In the genomic region with DNA sequence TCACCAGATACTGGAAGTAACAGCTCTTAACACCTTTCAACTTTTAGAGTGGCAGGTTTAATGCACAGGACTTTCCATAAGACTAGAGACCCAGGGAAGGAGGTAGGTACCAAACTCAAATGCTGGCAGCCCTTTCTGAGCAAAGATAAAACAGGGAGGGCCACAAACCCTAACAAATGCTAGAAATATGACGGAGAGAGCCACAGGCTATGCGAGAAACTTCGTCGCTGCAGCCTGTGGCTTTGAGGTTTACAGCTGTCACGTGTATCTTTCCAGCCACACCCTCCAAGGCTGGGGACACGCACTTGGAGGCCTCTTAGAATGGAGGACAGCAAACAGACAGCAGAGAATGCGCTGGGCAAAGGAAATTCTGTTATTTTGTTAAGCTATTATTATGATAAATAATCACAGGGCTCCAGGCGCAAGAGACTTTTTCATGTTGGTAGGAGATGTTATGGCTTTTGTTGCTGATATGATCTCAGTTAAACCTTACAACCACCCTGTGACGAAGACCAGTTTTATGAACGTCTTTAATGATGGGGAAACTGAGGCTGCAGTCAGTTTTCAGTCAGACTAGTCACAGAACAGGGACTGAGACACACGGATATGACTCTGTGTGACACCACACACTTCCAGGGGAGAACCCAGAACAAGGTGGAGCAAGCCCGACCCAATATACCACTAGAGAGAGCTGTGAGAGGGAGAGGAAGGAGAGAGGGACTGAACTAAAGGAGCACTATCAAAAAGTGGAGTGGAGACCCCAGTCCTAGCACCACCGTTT, we compare ENCODE assay signal across 8 cellular contexts. TPM values are rescaled to one million over a fixed set of nuclear protein-coding genes. Genes with fewer than 3 reads are reported as not detected.
DNase-seq lines count a peak whose midpoint lies in the region; ATAC-seq and TF ChIP-seq lines count a peak whose summit lies in the region.

No MANE protein-coding gene starts in this region.

- no peak overlapping the region for H3K27ac Mint-ChIP-seq in glutamatergic neuron (ENCODE audit: unreplicated experiment)

- DNase-seq in GM10248 (ENCODE audit: extremely low spot score) (peak; percentile 68), NAMALWA (ENCODE audit: low spot score) (peak; percentile 18), glutamatergic neuron (no peak), left lobe of liver (ENCODE audit: low spot score) (no peak), HPDE6-E6E7 (ENCODE audit: extremely low spot score) (no peak)
- DNase-seq in activated T-cell treated with anti-CD3 and anti-CD28 coated beads, Interleukin-2, amount 50 U/mL, for 4 hours, result peak; percentile 29
- DNase-seq in stimulated activated CD4-positive, alpha-beta T cell treated with anti-CD3 and anti-CD28 coated beads, Interleukin-2, amount 100 ng/mL, for 24 hours, result peak; percentile 51 to 52

- H3K27ac ChIP-seq in HEK293 (ENCODE audit: extremely low read depth, low read depth, low read length), result no peak overlapping the region

- TF ChIP-seq CTCF in GM10248 (IDR thresholded peaks at IDR 0.05; ENCODE audit: control extremely low read depth, extremely low read depth, low read depth, missing control alignments) (no peak), HEK293 (tag by site-specific recombination; IDR thresholded peaks at IDR 0.05) (no peak), glutamatergic neuron (IDR thresholded peaks at IDR 0.05; ENCODE audit: partially characterized antibody, unreplicated experiment) (no peak)

- peak; percentile 45 to 52 for ATAC-seq in activated T-cell treated with anti-CD3 and anti-CD28 coated beads, Interleukin-2, amount 50 U/mL, for 4 hours
- ATAC-seq in left lobe of liver, result no peak

- no peaks in the 10 kb centered on the region for H3K36me3 Mint-ChIP-seq in activated T-cell treated with anti-CD3 and anti-CD28 coated beads, Interleukin-2, amount 50 U/mL, for 4 hours (ENCODE audit: insufficient read depth)
- H3K36me3 Mint-ChIP-seq in glutamatergic neuron (ENCODE audit: unreplicated experiment), result no peaks in the 10 kb centered on the region

- H3K4me1 Mint-ChIP-seq in activated T-cell treated with anti-CD3 and anti-CD28 coated beads, Interleukin-2, amount 50 U/mL, for 4 hours (ENCODE audit: low read depth), result peaks cover 44% of the 10 kb centered on the region
- peaks cover 30% of the 10 kb centered on the region for H3K4me1 Mint-ChIP-seq in glutamatergic neuron (ENCODE audit: low read depth, unreplicated experiment)

- no peak overlapping the region for H3K4me3 ChIP-seq in HEK293 (ENCODE audit: low read depth, low read length)

- POLR2A ChIA-PET in GM10248 (lab: Yijun Ruan, JAX) (no interaction called here), HEK293 (lab: Yijun Ruan, JAX) (interaction anchor here (1.5 to 2.1 kb wide), 4 partner anchors 23 to 155 kb away, joined by 3 to 14 read pairs (median 5); partner anchors contain the start of gene EFHC1)

- H3K27me3 Mint-ChIP-seq in activated T-cell treated with anti-CD3 and anti-CD28 coated beads, Interleukin-2, amount 50 U/mL, for 4 hours (ENCODE audit: low read depth), result no peaks in the 10 kb centered on the region
- H3K27me3 Mint-ChIP-seq in glutamatergic neuron (ENCODE audit: unreplicated experiment), result peaks cover 10% of the 10 kb centered on the region

- peaks cover 0 to 4% of the 10 kb centered on the region in 2 experiments; a peak in 1 of 3 replicates for H3K36me3 ChIP-seq in HEK293 (ENCODE audit: control insufficient read depth in 2 of 2, insufficient read depth in 1 of 2, low read length in 2 of 2)

- no peaks in the 10 kb centered on the region for H3K9me3 Mint-ChIP-seq in activated T-cell treated with anti-CD3 and anti-CD28 coated beads, Interleukin-2, amount 50 U/mL, for 4 hours
- peaks cover 6% of the 10 kb centered on the region for H3K9me3 Mint-ChIP-seq in glutamatergic neuron (ENCODE audit: unreplicated experiment)

- H3K4me3 Mint-ChIP-seq in activated T-cell treated with anti-CD3 and anti-CD28 coated beads, Interleukin-2, amount 50 U/mL, for 4 hours, result peak overlapping the region; percentile 82
- peak overlapping the region; percentile 84 for H3K4me3 Mint-ChIP-seq in glutamatergic neuron (ENCODE audit: unreplicated experiment)

- no peaks in the 10 kb centered on the region for H3K9me3 ChIP-seq in HEK293 (ENCODE audit: control insufficient read depth, insufficient read depth, low read depth, low read length)

- CTCF ChIA-PET in GM10248 (lab: Yijun Ruan, JAX), result interaction anchor here (0.8 to 4.6 kb wide), 12 partner anchors 9 to 204 kb away, joined by 3 to 23 read pairs (median 8); partner anchors contain the start of gene EFHC1
- CTCF ChIA-PET in HEK293 (lab: Yijun Ruan, JAX), result interaction anchor here (0.6 to 10.2 kb wide), 22 partner anchors 8 to 159 kb away, joined by 3 to 95 read pairs (median 4); no protein-coding TSS in a partner anchor

- peaks cover 22% of the 10 kb centered on the region for H3K4me1 ChIP-seq in HEK293 (ENCODE audit: control insufficient read depth, insufficient read depth, low read length)

TF ChIP-seq in HEK293, 187 proteins besides CTCF, POLR2A, EP300 and RAD21 (continues in another document):
- TF ChIP-seq HOXD13 (CRISPR knock-in tag; IDR thresholded peaks at IDR 0.05; ENCODE audit: borderline replicate concordance) (no peak), ZNF433 (tag by site-specific recombination; IDR thresholded peaks at IDR 0.05; ENCODE audit: low read depth) (no peak), SCRT2 (tag by site-specific recombination; IDR thresholded peaks at IDR 0.05) (peak; percentile 86), PRDM1 (tag by site-specific recombination; IDR thresholded peaks at IDR 0.05) (peak; percentile 18; the same call in 1 of the 2 replicates), KLF9 (tag by site-specific recombination; IDR thresholded peaks at IDR 0.05; ENCODE audit: low read depth) (peak; percentile 54; the same call in 1 of the 2 replicates), BCL11B (tag by site-specific recombination; IDR thresholded peaks at IDR 0.05; ENCODE audit: low read depth) (no peak), ZNF169 (tag by site-specific recombination; IDR thresholded peaks at IDR 0.05) (no peak), GLIS1 (tag by site-specific recombination; IDR thresholded peaks at IDR 0.05) (no peak), ZIC2 (tag by site-specific recombination; IDR thresholded peaks at IDR 0.05) (no peak), KLF1 (tag by site-specific recombination; IDR thresholded peaks at IDR 0.05) (peak; percentile 35; the same call in 1 of the 2 replicates), ZNF341 (tag by site-specific recombination; IDR thresholded peaks at IDR 0.05; ENCODE audit: low read depth) (no peak), ZNF600 (tag by site-specific recombination; IDR thresholded peaks at IDR 0.05) (0 out of 2 replicates have a peak, but pooled peaks have one; percentile 22), KLF7 (tag by site-specific recombination; IDR thresholded peaks at IDR 0.05; ENCODE audit: borderline replicate concordance) (no peak), ZNF677 (tag by site-specific recombination; IDR thresholded peaks at IDR 0.05) (no peak), ZNF670 (tag by site-specific recombination; IDR thresholded peaks at IDR 0.05; ENCODE audit: low read depth) (no peak), ZFP41 (tag by site-specific recombination; IDR thresholded peaks at IDR 0.05; ENCODE audit: borderline replicate concordance) (no peak), ZNF362 (tag by site-specific recombination; IDR thresholded peaks at IDR 0.05) (no peak), ZNF560 (tag by site-specific recombination; IDR thresholded peaks at IDR 0.05; ENCODE audit: borderline replicate concordance) (no peak), ZSCAN30 (tag by site-specific recombination; IDR thresholded peaks at IDR 0.05) (no peak), ZNF704 (tag by site-specific recombination; IDR thresholded peaks at IDR 0.05) (no peak), ZNF292 (tag by site-specific recombination; IDR thresholded peaks at IDR 0.05; ENCODE audit: borderline replicate concordance, low read depth) (no peak), SCRT1 (tag by site-specific recombination; IDR thresholded peaks at IDR 0.05; ENCODE audit: borderline replicate concordance) (0 out of 2 replicates have a peak, but pooled peaks have one; percentile 52), KLF16 (tag by site-specific recombination; IDR thresholded peaks at IDR 0.05) (no peak), ZNF184 (tag by site-specific recombination; IDR thresholded peaks at IDR 0.05) (no peak)
- TF ChIP-seq, protein P1, sequence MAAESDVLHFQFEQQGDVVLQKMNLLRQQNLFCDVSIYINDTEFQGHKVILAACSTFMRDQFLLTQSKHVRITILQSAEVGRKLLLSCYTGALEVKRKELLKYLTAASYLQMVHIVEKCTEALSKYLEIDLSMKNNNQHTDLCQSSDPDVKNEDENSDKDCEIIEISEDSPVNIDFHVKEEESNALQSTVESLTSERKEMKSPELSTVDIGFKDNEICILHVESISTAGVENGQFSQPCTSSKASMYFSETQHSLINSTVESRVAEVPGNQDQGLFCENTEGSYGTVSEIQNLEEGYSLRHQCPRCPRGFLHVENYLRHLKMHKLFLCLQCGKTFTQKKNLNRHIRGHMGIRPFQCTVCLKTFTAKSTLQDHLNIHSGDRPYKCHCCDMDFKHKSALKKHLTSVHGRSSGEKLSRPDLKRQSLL (tag by site-specific recombination; IDR thresholded peaks at IDR 0.05), result no peak

RNA-seq across cellular contexts. Expression of gene TRAM2, which starts 2.0 kb away (rescaled TPM):
- total RNA-seq in activated T-cell treated with anti-CD3 and anti-CD28 coated beads, Interleukin-2, amount 50 U/mL, for 4 hours, result 1 to 10 TPM; 1.6 to 2.9 (median 2.4) TPM
- total RNA-seq in glutamatergic neuron (ENCODE audit: unreplicated experiment) (16.2 TPM), left lobe of liver (17.3 TPM)

Comparison
In these comparisons a context has a peak if more than half of its experiments do, and no peak if none do; other contexts are left out.
1. DNase-seq: peak in GM10248 (single experiment), NAMALWA (single experiment), activated T-cell treated with anti-CD3 and anti-CD28 coated beads, Interleukin-2, amount 50 U/mL, for 4 hours (single experiment) and stimulated activated CD4-positive, alpha-beta T cell treated with anti-CD3 and anti-CD28 coated beads, Interleukin-2, amount 100 ng/mL, for 24 hours (2 of 2); none in glutamatergic neuron (single experiment), left lobe of liver (single experiment) and HPDE6-E6E7 (single experiment).